ENCODE assay signal across 8 cellular contexts in genomic region chr15:72472907-72473669, GRCh38. TPM values are rescaled to one million over a fixed set of nuclear protein-coding genes. Genes with fewer than 3 reads are reported as not detected.
DNase-seq lines count a peak whose midpoint lies in the region; ATAC-seq and TF ChIP-seq lines count a peak whose summit lies in the region.

No MANE protein-coding gene starts in this region.

- POLR2A ChIA-PET in AG04449 (lab: Yijun Ruan, JAX) (interaction anchor here (1.2 kb wide), 1 partner anchor 22 kb away, joined by 5 read pairs; no protein-coding TSS in a partner anchor), HCT116 (lab: Charles Lee) (interaction anchor here (0.6 to 1.3 kb wide), 4 partner anchors 10 to 13 kb away, joined by 3 to 4 read pairs (median 4); no protein-coding TSS in a partner anchor)

- CTCF ChIA-PET in AG04449 (lab: Yijun Ruan, JAX) (interaction anchor here (0.7 to 2.1 kb wide), 11 partner anchors 9 to 275 kb away, joined by 3 to 10 read pairs (median 5); partner anchors contain the start of gene GRAMD2A), HCT116 (lab: Charles Lee) (no interaction called here)

- TF ChIP-seq CTCF in AG04449 (IDR thresholded peaks at IDR 0.05; ENCODE audit: insufficient read depth, low read length, missing control alignments) (peak; percentile 12), HCT116 (IDR thresholded peaks at IDR 0.05 in 2 of 3, conservative IDR thresholded peaks at IDR 0.05 in 1 of 3; ENCODE audit: borderline replicate concordance in 1 of 3, insufficient read depth in 1 of 3, low read depth in 2 of 3, low read length in 2 of 3) (no peak), spleen (IDR thresholded peaks at IDR 0.05 in 8 of 11, conservative IDR thresholded peaks at IDR 0.05 in 3 of 11) (peak in 1 of 11 experiments; percentile 3)

- peaks cover 6 to 12% of the 10 kb centered on the region in 2 experiments; a peak in 3 of 4 replicates for H3K36me3 ChIP-seq in HCT116 (ENCODE audit: control insufficient read depth in 1 of 2, insufficient read depth in 2 of 2, low read length in 2 of 2)
- H3K36me3 ChIP-seq in spleen, result peaks cover 0 to 20% (median 3%) of the 10 kb centered on the region in 6 donors

- ATAC-seq in HCT116 (no peak), HG02840 (IDR thresholded peaks at IDR 0.05; ENCODE audit: low FRiP score, unreplicated experiment) (no peak), left lobe of liver (no peak)
- no peak for ATAC-seq in activated T-helper 17 cell treated with anti-CD3 and anti-CD28 coated beads, Interleukin-2, amount 50 U/mL, for 72 hours (replicated peaks)

- TF ChIP-seq POLR2A in HCT116 (IDR thresholded peaks at IDR 0.05; ENCODE audit: borderline replicate concordance, extremely low read depth, insufficient read depth, insufficient read length), result no peak
- no peak for TF ChIP-seq POLR2A in spleen (IDR thresholded peaks at IDR 0.05)

- H3K4me2 ChIP-seq in HCT116 (ENCODE audit: low read length), result peak overlapping the region; percentile 93

- H3K4me3 ChIP-seq in AG04449 (ENCODE audit: low read depth, low read length), result peak overlapping the region; percentile 97
- peak overlapping the region; percentile 83 to 89 for H3K4me3 ChIP-seq in HCT116 (replicated peaks in 1 of 2; ENCODE audit: low read depth in 1 of 2, low read length in 2 of 2)
- peak overlapping the region; percentile 87 for H3K4me3 ChIP-seq in iPS-11a (ENCODE audit: low read depth, low read length)
- peak overlapping the region; percentile 59 to 91 (median 74) for H3K4me3 ChIP-seq in spleen

- H3K79me2 ChIP-seq in HCT116 (ENCODE audit: insufficient read depth, low read length), result peaks cover 38% of the 10 kb centered on the region

- H3K4me1 ChIP-seq in HCT116 (ENCODE audit: control insufficient read depth in 1 of 2, insufficient read depth in 2 of 2, low read length in 2 of 2), result peaks cover 8 to 18% of the 10 kb centered on the region in 2 experiments; a peak in 3 of 4 replicates
- peaks cover 30 to 47% (median 41%) of the 10 kb centered on the region in 6 donors for H3K4me1 ChIP-seq in spleen

- TF ChIP-seq RAD21 in HCT116 (IDR thresholded peaks at IDR 0.05; ENCODE audit: low read depth), result no peak

- H3K36me3 Mint-ChIP-seq in activated T-helper 17 cell treated with anti-CD3 and anti-CD28 coated beads, Interleukin-2, amount 50 U/mL, for 72 hours (ENCODE audit: low read depth), result peaks cover 39% of the 10 kb centered on the region

- H3K27me3 ChIP-seq in HCT116 (ENCODE audit: insufficient read depth, low read length) (no peaks in the 10 kb centered on the region), spleen (replicated peaks in 1 of 7) (no peaks in the 10 kb centered on the region)

- no peak for DNase-seq in AG04449 (ENCODE audit: low read depth, low spot score)
- no peak for DNase-seq in HCT116 (ENCODE audit: low read depth, low spot score)
- no peak for DNase-seq in spleen
- DNase-seq in stimulated activated naive CD4-positive, alpha-beta T cell treated with Interleukin-2 at 50 U/mL for 16 hours (lab: John Stamatoyannopoulos, UW), result no peak
- DNase-seq in left lobe of liver (ENCODE audit: low spot score), result no peak

- no peaks in the 10 kb centered on the region for H3K9me2 ChIP-seq in HCT116 (ENCODE audit: insufficient read depth)

- peaks cover 12% of the 10 kb centered on the region; the same call in 1 of the 2 replicates for H4K20me1 ChIP-seq in HCT116 (ENCODE audit: insufficient read depth)

- H3K27me3 Mint-ChIP-seq in activated T-helper 17 cell treated with anti-CD3 and anti-CD28 coated beads, Interleukin-2, amount 50 U/mL, for 72 hours, result no peaks in the 10 kb centered on the region

- H3K9ac ChIP-seq in HCT116 (ENCODE audit: low read length), result peak overlapping the region; percentile 88

- H3K9me3 ChIP-seq in HCT116 (ENCODE audit: control insufficient read depth in 1 of 2, insufficient read depth in 1 of 2, low read depth in 1 of 2, low read length in 2 of 2) (no peaks in the 10 kb centered on the region), spleen (no peaks in the 10 kb centered on the region)

- peak overlapping the region; percentile 80 for H3K4me3 Mint-ChIP-seq in activated T-helper 17 cell treated with anti-CD3 and anti-CD28 coated beads, Interleukin-2, amount 50 U/mL, for 72 hours

- peaks cover 18% of the 10 kb centered on the region for H3K4me1 Mint-ChIP-seq in activated T-helper 17 cell treated with anti-CD3 and anti-CD28 coated beads, Interleukin-2, amount 50 U/mL, for 72 hours

- peak overlapping the region; percentile 92 for H3K27ac ChIP-seq in HCT116 (ENCODE audit: low read depth, low read length)
- H3K27ac ChIP-seq in spleen, result peak overlapping the region; percentile 98 to 100 (median 100)

- H3K27ac Mint-ChIP-seq in activated T-helper 17 cell treated with anti-CD3 and anti-CD28 coated beads, Interleukin-2, amount 50 U/mL, for 72 hours, result peak overlapping the region; percentile 99

- no TSS peak for BruUV-seq in HCT116 (replicated peaks; lab: Mats Ljungman, UMichigan)

- 37 to 44% (median 41%) methylated on average over 5 of the region's 5 CpGs for WGBS in spleen, 5 donors

- H2AFZ ChIP-seq in HCT116 (ENCODE audit: low read depth, low read length, poor library complexity, severe bottlenecking), result no peak overlapping the region

- intact Hi-C loops in HCT116 (cut with micrococcal nuclease), result loop anchor here (10.0 kb wide), 1 partner anchor 238 kb away; the partner anchor contains the start of gene PKM
- intact Hi-C loops in spleen (cut with DNase I; ENCODE audit: low total_unique reads), result no loop called here

- no peaks in the 10 kb centered on the region for H3K9me3 Mint-ChIP-seq in activated T-helper 17 cell treated with anti-CD3 and anti-CD28 coated beads, Interleukin-2, amount 50 U/mL, for 72 hours

- RAD21 ChIA-PET in HCT116 (lab: Charles Lee; ENCODE audit: low non-redundant PET in 1 of 2, low total read pairs in 2 of 2, uncharacterized antibody in 2 of 2, unreplicated experiment in 2 of 2), result no interaction called here

TF ChIP-seq in HCT116, 20 proteins besides CTCF, POLR2A, EP300 and RAD21 (continues in another document):
- TF ChIP-seq EZH2 (IDR thresholded peaks at IDR 0.05) (no peak), CEBPB (IDR thresholded peaks at IDR 0.05; ENCODE audit: low read depth) (no peak; the same call in 1 of the 2 replicates), POLR2AphosphoS5 (IDR thresholded peaks at IDR 0.05; ENCODE audit: low read depth, low read length) (no peak), ZBTB33 (IDR thresholded peaks at IDR 0.05; ENCODE audit: extremely low read depth, insufficient replicate concordance, low read length) (no peak), SIN3A (IDR thresholded peaks at IDR 0.05; ENCODE audit: low read depth) (no peak), JUND (IDR thresholded peaks at IDR 0.05) (no peak), TCF7L2 (IDR thresholded peaks at IDR 0.05; ENCODE audit: borderline replicate concordance, extremely low read depth, insufficient read depth, insufficient read length) (no peak), SP1 (IDR thresholded peaks at IDR 0.05; ENCODE audit: low read depth) (no peak), EGR1 (IDR thresholded peaks at IDR 0.05; ENCODE audit: low read depth) (no peak), ZFX (IDR thresholded peaks at IDR 0.05) (no peak), MAX (IDR thresholded peaks at IDR 0.05) (no peak; the same call in 1 of the 2 replicates), FOSL1 (IDR thresholded peaks at IDR 0.05; ENCODE audit: low read depth) (no peak)

RNA-seq across cellular contexts. Expression of gene ARIH1, which starts 1.0 kb away (rescaled TPM):
- 209 TPM for total RNA-seq in HCT116 (2021; ENCODE audit: unreplicated experiment)
- 61.8 and 82.3 TPM in 2 replicates for polyA plus RNA-seq in HCT116 (2012)
- 100 to 1,000 TPM; 140 TPM for total RNA-seq in activated T-helper 17 cell treated with anti-CD3 and anti-CD28 coated beads, Interleukin-2, amount 50 U/mL, for 72 hours
- total RNA-seq in spleen, result 100 to 1,000 TPM in 4 of 7 donors, 10 to 100 TPM in 3; 46.2 to 171 (median 147) TPM
- 10 to 100 TPM; 14.8 to 24.2 (median 15.5) TPM for polyA plus RNA-seq in spleen
- total RNA-seq in left lobe of liver, result 65.9 TPM
